Comparison of ENCODE assay signal across 22 cellular contexts in genomic region chr15:24966364-24967103, GRCh38. TPM values are rescaled to one million over a fixed set of nuclear protein-coding genes. Genes with fewer than 3 reads are reported as not detected.
A peak's percentile ranks its signal among the peaks of the same experiment; 100 is the strongest.
DNase-seq lines count a peak whose midpoint lies in the region; ATAC-seq, FAIRE-seq and TF ChIP-seq lines count a peak whose summit lies in the region.
"Had no signal": no experiment of that assay in that cellular context is flagged by ENCODE, and none has a peak within 500 bp of the region (broad histone marks: within the 10 kb centered on the region; RNA-seq: fewer than 3 reads in every experiment).

No MANE protein-coding gene starts in this region.

- H3K14ac ChIP-seq in IMR-90 (replicated peaks; ENCODE audit: low read depth, low read length) = no peak overlapping the region

- no peak overlapping the region for H2BK15ac ChIP-seq in IMR-90 (ENCODE audit: low read depth, low read length)

- TSS peak; percentile 4 for BruUV-seq in IMR-90 (replicated peaks; lab: Mats Ljungman, UMichigan)

- POLR2A ChIA-PET in IMR-90 (lab: Charles Lee; ENCODE audit: unreplicated experiment) = no interaction called here
- POLR2A ChIA-PET in naive thymus-derived CD4-positive, alpha-beta T cell (lab: Charles Lee) = no interaction called here

- no peak overlapping the region for H2AFZ ChIP-seq in IMR-90 (replicated peaks; ENCODE audit: low read length, poor library complexity)

- no peak overlapping the region for H4K8ac ChIP-seq in IMR-90 (ENCODE audit: low read depth in 2 of 2, low read length in 2 of 2)

- no peak overlapping the region for H3K56ac ChIP-seq in IMR-90 (ENCODE audit: extremely low read depth, insufficient read depth, low read length)

- H3K27ac Mint-ChIP-seq in activated T-cell treated with anti-CD3 and anti-CD28 coated beads, Interleukin-2, amount 50 U/mL, for 72 hours = no peak overlapping the region
- H3K27ac Mint-ChIP-seq in naive thymus-derived CD4-positive, alpha-beta T cell = no peak overlapping the region
- H3K27ac Mint-ChIP-seq: B cell, CD14-positive monocyte, HFFc6 had no signal

- H3K23ac ChIP-seq in IMR-90 (ENCODE audit: low read depth, low read length) = no peak overlapping the region

- H2AK9ac ChIP-seq in IMR-90 (replicated peaks; ENCODE audit: low read depth, low read length, poor library complexity) = no peak overlapping the region

- H3K36me3 ChIP-seq in IMR-90 (ENCODE audit: control insufficient read depth, insufficient read depth, low read length) (peaks cover 34% of the 10 kb centered on the region), bronchial epithelial cell (ENCODE audit: control insufficient read depth, insufficient read depth, low read length) (peaks cover 2% of the 10 kb centered on the region)
- H3K36me3 ChIP-seq in naive thymus-derived CD4-positive, alpha-beta T cell (ENCODE audit: control insufficient read depth in 2 of 3, insufficient read depth in 3 of 3, low read length in 3 of 3) = peaks cover 15 to 92% (median 44%) of the 10 kb centered on the region in 3 experiments

- TF ChIP-seq POLR2A in IMR-90 (IDR thresholded peaks at IDR 0.05; ENCODE audit: low read depth, low read length) = no peak

- CTCF ChIA-PET in IMR-90 (lab: Yijun Ruan, JAX) = no interaction called here
- CTCF ChIA-PET in naive thymus-derived CD4-positive, alpha-beta T cell (lab: Charles Lee) = no interaction called here

- peak in 1 of 2 donors; percentile 2 for DNase-seq in activated T-cell treated with anti-CD3 and anti-CD28 coated beads, Interleukin-2, amount 50 U/mL, for 72 hours
- DNase-seq in activated T-cell treated with anti-CD3 and anti-CD28 coated beads, Interleukin-2, amount 50 U/mL, for 4 hours = no peak
- DNase-seq in IMR-90 = no peak
- peak; percentile 75 for DNase-seq in bronchial epithelial cell (ENCODE audit: low read depth)
- no peak for DNase-seq in naive thymus-derived CD4-positive, alpha-beta T cell
- DNase-seq in OCI-M2 (lab: John Stamatoyannopoulos, UW; ENCODE audit: unreplicated experiment) = no peak
- no peak for DNase-seq in HUDEP-2 (lab: John Stamatoyannopoulos, UW; ENCODE audit: unreplicated experiment in 76 of 76)
- DNase-seq: H7, HFFc6, KBM-7, NCI-H1105, NCI-H146, NCI-H2029 treated with DMSO at 0.1 percent for 48 hours, NCI-H2171 treated with DMSO at 0.1 percent for 48 hours, NCI-H526, OCI-M1, SHP77 had no signal

- H3K27me3 ChIP-seq in IMR-90 (ENCODE audit: control insufficient read depth, insufficient read depth, low read length) (no peaks in the 10 kb centered on the region), bronchial epithelial cell (ENCODE audit: control insufficient read depth, insufficient read depth, low read length) (no peaks in the 10 kb centered on the region)
- no peaks in the 10 kb centered on the region for H3K27me3 ChIP-seq in naive thymus-derived CD4-positive, alpha-beta T cell (ENCODE audit: control insufficient read depth in 2 of 2, insufficient read depth in 2 of 2, low read length in 2 of 2)

- H2BK5ac ChIP-seq in IMR-90 (ENCODE audit: low read depth, low read length, poor library complexity, severe bottlenecking) = no peak overlapping the region

- H3K9me1 ChIP-seq in IMR-90 (ENCODE audit: insufficient read depth, low read length) = no peaks in the 10 kb centered on the region

- intact Hi-C loops in IMR-90 (cut with micrococcal nuclease) = no loop called here
- intact Hi-C loops in naive thymus-derived CD4-positive, alpha-beta T cell (cut with micrococcal nuclease) = no loop called here

- FAIRE-seq in bronchial epithelial cell (lab: Jason Lieb, UNC) = no peak
- FAIRE-seq: A549, G401.6, HepG2 had no signal

- H3K4me2 ChIP-seq in IMR-90 (ENCODE audit: low read depth, low read length) = no peak overlapping the region
- H3K4me2 ChIP-seq: A549 had no signal

- no peak for TF ChIP-seq RAD21 in IMR-90 (IDR thresholded peaks at IDR 0.05; ENCODE audit: low read length)

- no peaks in the 10 kb centered on the region for H3K27me3 Mint-ChIP-seq in activated T-cell treated with anti-CD3 and anti-CD28 coated beads, Interleukin-2, amount 50 U/mL, for 72 hours (ENCODE audit: low read depth)
- no peaks in the 10 kb centered on the region for H3K27me3 Mint-ChIP-seq in activated T-cell treated with anti-CD3 and anti-CD28 coated beads, Interleukin-2, amount 50 U/mL, for 4 hours (ENCODE audit: low read depth)
- H3K27me3 Mint-ChIP-seq in naive thymus-derived CD4-positive, alpha-beta T cell = no peaks in the 10 kb centered on the region
- H3K27me3 Mint-ChIP-seq: B cell had no signal

- H4K5ac ChIP-seq in IMR-90 (ENCODE audit: low read depth, low read length) = no peak overlapping the region

- no peaks in the 10 kb centered on the region for H3K9me3 ChIP-seq in IMR-90 (ENCODE audit: control insufficient read depth, insufficient read depth, low read length)
- H3K9me3 ChIP-seq in naive thymus-derived CD4-positive, alpha-beta T cell (ENCODE audit: control insufficient read depth in 2 of 3, low read length in 3 of 3) = peaks cover 0 to 42% (median 9%) of the 10 kb centered on the region in 3 experiments

- peaks cover 25 to 60% of the 10 kb centered on the region in 2 donors for H3K36me3 Mint-ChIP-seq in activated T-cell treated with anti-CD3 and anti-CD28 coated beads, Interleukin-2, amount 50 U/mL, for 72 hours (ENCODE audit: insufficient read depth in 2 of 2)
- H3K36me3 Mint-ChIP-seq in activated T-cell treated with anti-CD3 and anti-CD28 coated beads, Interleukin-2, amount 50 U/mL, for 4 hours (ENCODE audit: insufficient read depth) = peaks cover 59% of the 10 kb centered on the region
- H3K36me3 Mint-ChIP-seq in naive thymus-derived CD4-positive, alpha-beta T cell = peaks cover 18 to 86% (median 71%) of the 10 kb centered on the region in 5 donors

- no peak overlapping the region for H4K91ac ChIP-seq in IMR-90 (ENCODE audit: insufficient read depth, low read depth, low read length)

- peaks cover 0 to 8% of the 10 kb centered on the region in 2 experiments; a peak in 3 of 4 replicates for H3K79me1 ChIP-seq in IMR-90 (ENCODE audit: low read depth in 1 of 2, low read length in 2 of 2)

- H3K9ac ChIP-seq in IMR-90 (ENCODE audit: low read depth, low read length) = no peak overlapping the region

- WGBS in IMR-90 (ENCODE audit: extremely low coverage in 2 of 2, insufficient read length in 1 of 2), 2 experiments = no CpG with 5 or more reads among the region's 4 CpGs

- H3K4me1 Mint-ChIP-seq in activated T-cell treated with anti-CD3 and anti-CD28 coated beads, Interleukin-2, amount 50 U/mL, for 72 hours (ENCODE audit: low read depth) = no peaks in the 10 kb centered on the region
- no peaks in the 10 kb centered on the region for H3K4me1 Mint-ChIP-seq in activated T-cell treated with anti-CD3 and anti-CD28 coated beads, Interleukin-2, amount 50 U/mL, for 4 hours (ENCODE audit: low read depth)
- no peaks in the 10 kb centered on the region for H3K4me1 Mint-ChIP-seq in naive thymus-derived CD4-positive, alpha-beta T cell
- H3K4me1 Mint-ChIP-seq: CD14-positive monocyte had no signal

- in situ Hi-C loops in IMR-90 (cut with MboI; ENCODE audit: low sequenced_read_pairs) = no loop called here

- no peaks in the 10 kb centered on the region for H3K4me1 ChIP-seq in IMR-90 (ENCODE audit: control insufficient read depth, insufficient read depth, low read length)
- no peaks in the 10 kb centered on the region for H3K4me1 ChIP-seq in naive thymus-derived CD4-positive, alpha-beta T cell (ENCODE audit: control insufficient read depth in 2 of 2, insufficient read depth in 2 of 2, low read length in 2 of 2)
- H3K4me1 ChIP-seq: A549 had no signal

- H3K4me3 ChIP-seq in IMR-90 (ENCODE audit: insufficient read depth, low read depth, low read length) (no peak overlapping the region), bronchial epithelial cell (ENCODE audit: low read depth, low read length) (no peak overlapping the region)
- H3K4me3 ChIP-seq in naive thymus-derived CD4-positive, alpha-beta T cell (ENCODE audit: low read length) = peak overlapping the region; percentile 35
- H3K4me3 ChIP-seq: A549 had no signal

- no peak overlapping the region for H3K27ac ChIP-seq in IMR-90 (ENCODE audit: insufficient read depth, low read length)
- H3K27ac ChIP-seq in naive thymus-derived CD4-positive, alpha-beta T cell (ENCODE audit: low read depth, low read length) = no peak overlapping the region
- H3K27ac ChIP-seq: A549 had no signal

- ATAC-seq in activated T-cell treated with anti-CD3 and anti-CD28 coated beads, Interleukin-2, amount 50 U/mL, for 72 hours (replicated peaks in 1 of 2) = peak; percentile 74 to 83
- ATAC-seq in activated T-cell treated with anti-CD3 and anti-CD28 coated beads, Interleukin-2, amount 50 U/mL, for 4 hours = no peak
- no peak for ATAC-seq in IMR-90 (ENCODE audit: low read depth)
- no peak for ATAC-seq in naive thymus-derived CD4-positive, alpha-beta T cell
- ATAC-seq: A549, HepG2 had no signal

- TF ChIP-seq CTCF in IMR-90 (conservative IDR thresholded peaks at IDR 0.05; ENCODE audit: low read depth, low read length) = no peak
- TF ChIP-seq CTCF in bronchial epithelial cell (IDR thresholded peaks at IDR 0.05; ENCODE audit: insufficient read depth, low read length, severe bottlenecking) = no peak

- no peak overlapping the region for H2AK5ac ChIP-seq in IMR-90 (ENCODE audit: low read depth, low read length)

- H3K18ac ChIP-seq in IMR-90 (ENCODE audit: low read depth, low read length) = no peak overlapping the region

- H3K9me3 Mint-ChIP-seq in activated T-cell treated with anti-CD3 and anti-CD28 coated beads, Interleukin-2, amount 50 U/mL, for 72 hours = peaks cover 8 to 12% of the 10 kb centered on the region in 2 donors
- H3K9me3 Mint-ChIP-seq in activated T-cell treated with anti-CD3 and anti-CD28 coated beads, Interleukin-2, amount 50 U/mL, for 4 hours = peaks cover 24% of the 10 kb centered on the region
- H3K9me3 Mint-ChIP-seq in naive thymus-derived CD4-positive, alpha-beta T cell = peaks cover 3 to 89% (median 52%) of the 10 kb centered on the region in 11 donors

- peaks cover 13% of the 10 kb centered on the region for H4K20me1 ChIP-seq in IMR-90 (ENCODE audit: insufficient read depth, low read length)

- H3K4ac ChIP-seq in IMR-90 (ENCODE audit: low read depth, low read length) = no peak overlapping the region

- no peak overlapping the region for H2BK20ac ChIP-seq in IMR-90 (ENCODE audit: low read depth, low read length)

- H3K4me3 Mint-ChIP-seq in activated T-cell treated with anti-CD3 and anti-CD28 coated beads, Interleukin-2, amount 50 U/mL, for 72 hours = no peak overlapping the region
- H3K4me3 Mint-ChIP-seq in activated T-cell treated with anti-CD3 and anti-CD28 coated beads, Interleukin-2, amount 50 U/mL, for 4 hours = no peak overlapping the region
- no peak overlapping the region for H3K4me3 Mint-ChIP-seq in naive thymus-derived CD4-positive, alpha-beta T cell
- H3K4me3 Mint-ChIP-seq: B cell, CD14-positive monocyte, HFFc6 had no signal

- dilution Hi-C loops in IMR-90 (cut with HindIII; ENCODE audit: low sequenced_read_pairs, unreplicated experiment) = no loop called here

- H2BK120ac ChIP-seq in IMR-90 (ENCODE audit: low read depth, low read length) = no peak overlapping the region

RNA-seq across cellular contexts. Expression of gene SNRPN, which starts 11.7 kb away (rescaled TPM):
- 10 to 100 TPM; 86.0 to 96.1 TPM for total RNA-seq in activated T-cell treated with anti-CD3 and anti-CD28 coated beads, Interleukin-2, amount 50 U/mL, for 72 hours
- 10 to 100 TPM; 35.7 to 40.9 (median 39.3) TPM for total RNA-seq in activated T-cell treated with anti-CD3 and anti-CD28 coated beads, Interleukin-2, amount 50 U/mL, for 4 hours
- total RNA-seq in IMR-90 (2012; rRNA removed) (167 and 185 TPM in 2 replicates), bronchial epithelial cell (79.2 and 117 TPM in 2 replicates)
- 121 and 123 TPM in 2 replicates for polyA plus RNA-seq in IMR-90 (2012; rRNA removed)
- polyA plus RNA-seq in IMR-90 (2012; cell fraction: cytosol; rRNA removed) = 101 and 138 TPM in 2 replicates
- 81.1 and 102 TPM in 2 replicates for polyA plus RNA-seq in IMR-90 (2012; cell fraction: nucleus; rRNA removed; ENCODE audit: low replicate concordance)
- total RNA-seq in naive thymus-derived CD4-positive, alpha-beta T cell = 100 to 1,000 TPM in 2 of 5 experiments, 10 to 100 TPM in 3; 58.1 to 157 (median 95.9) TPM
- polyA plus RNA-seq in naive thymus-derived CD4-positive, alpha-beta T cell = 100 to 1,000 TPM; 453 to 468 TPM

RNA-seq across cellular contexts. Expression of gene SNURF, which starts 11.7 kb away (rescaled TPM):
- 10 to 100 TPM in 1 of 2 donors, 1 to 10 TPM in 1; 7.5 to 21.0 TPM for total RNA-seq in activated T-cell treated with anti-CD3 and anti-CD28 coated beads, Interleukin-2, amount 50 U/mL, for 72 hours
- 10 to 100 TPM in 2 of 3 donors, 1 to 10 TPM in 1; 7.9 to 16.7 (median 12.1) TPM for total RNA-seq in activated T-cell treated with anti-CD3 and anti-CD28 coated beads, Interleukin-2, amount 50 U/mL, for 4 hours
- total RNA-seq in IMR-90 (2012; rRNA removed) (8.1 and 13.1 TPM in 2 replicates), bronchial epithelial cell (4.7 and 37.9 TPM in 2 replicates)
- 4.3 and 6.5 TPM in 2 replicates for polyA plus RNA-seq in IMR-90 (2012; rRNA removed)
- 1.1 and 2.9 TPM in 2 replicates for polyA plus RNA-seq in IMR-90 (2012; cell fraction: cytosol; rRNA removed)
- 2.7 and 9.6 TPM in 2 replicates for polyA plus RNA-seq in IMR-90 (2012; cell fraction: nucleus; rRNA removed; ENCODE audit: low replicate concordance)
- total RNA-seq in naive thymus-derived CD4-positive, alpha-beta T cell = 10 to 100 TPM in 4 of 5 experiments, 1 to 10 TPM in 1; 4.9 to 38.9 (median 32.7) TPM
- polyA plus RNA-seq in naive thymus-derived CD4-positive, alpha-beta T cell = 10 to 100 TPM; 49.6 to 53.3 TPM

Comparison
In these comparisons a context has a peak if more than half of its experiments do, and no peak if none do; other contexts are left out.
1. ATAC-seq: peak in activated T-cell treated with anti-CD3 and anti-CD28 coated beads, Interleukin-2, amount 50 U/mL, for 72 hours (2 of 2); none in activated T-cell treated with anti-CD3 and anti-CD28 coated beads, Interleukin-2, amount 50 U/mL, for 4 hours (0 of 2), IMR-90 (single experiment) and naive thymus-derived CD4-positive, alpha-beta T cell (single experiment).